In the genomic region with DNA sequence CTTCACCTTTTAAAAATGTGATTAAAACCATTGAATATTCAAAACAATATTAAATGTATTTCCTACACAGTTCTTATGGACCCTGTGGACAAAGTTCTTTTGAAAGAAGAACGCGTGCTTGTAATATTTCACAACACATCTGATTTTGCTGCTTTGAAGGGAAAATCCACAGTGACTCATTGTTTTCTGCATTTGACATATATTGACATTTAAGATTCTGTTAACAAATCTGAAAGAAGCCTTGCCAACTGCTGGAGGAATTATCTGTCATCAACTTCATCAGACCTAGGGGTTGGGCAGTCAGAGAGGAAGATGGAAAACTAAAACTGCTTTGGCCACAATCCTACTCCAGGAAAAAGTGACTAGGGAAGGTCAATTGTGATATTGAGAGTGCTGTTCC, we compare ENCODE assay signal across 16 cellular contexts. TPM values are rescaled to one million over a fixed set of nuclear protein-coding genes. Genes with fewer than 3 reads are reported as not detected.
"Had no signal": no experiment of that assay in that cellular context is flagged by ENCODE, and none has a peak within 500 bp of the region (broad histone marks: within the 10 kb centered on the region; RNA-seq: fewer than 3 reads in every experiment).

No MANE protein-coding gene starts in this region.

- H3K27me3 Mint-ChIP-seq: dendritic cell treated with granulocyte-macrophage colony-stimulating factor and Interleukin-4, amounts not matched to agents 40 ng/mL and 50 ng/mL, for 4 days; effector memory CD8-positive, alpha-beta T cell had no signal

- ATAC-seq: effector memory CD8-positive, alpha-beta T cell; foreskin keratinocyte; left cardiac atrium; mucosa of descending colon; naive thymus-derived CD8-positive, alpha-beta T cell had no signal

- H3K79me2 ChIP-seq: hepatocyte had no signal

- H3K4me1 ChIP-seq: esophagus squamous epithelium, foreskin keratinocyte, right atrium auricular region had no signal

- H3K9me3 ChIP-seq: neutrophil had no signal

- H3K4me1 Mint-ChIP-seq: naive thymus-derived CD8-positive, alpha-beta T cell had no signal

- H3K4me3 Mint-ChIP-seq: dendritic cell treated with granulocyte-macrophage colony-stimulating factor and Interleukin-4, amounts not matched to agents 40 ng/mL and 50 ng/mL, for 4 days; effector memory CD8-positive, alpha-beta T cell; naive thymus-derived CD8-positive, alpha-beta T cell had no signal

- H3K4me3 ChIP-seq: esophagus squamous epithelium, hepatocyte, mucosa of descending colon, right atrium auricular region had no signal

- H3K27me3 ChIP-seq: esophagus squamous epithelium, foreskin keratinocyte, hepatocyte, neutrophil, right atrium auricular region had no signal

- DNase-seq: effector memory CD8-positive, alpha-beta T cell; esophagus squamous epithelium; foreskin keratinocyte; head of caudate nucleus; kidney; left cardiac atrium; mucosa of descending colon; naive thymus-derived CD8-positive, alpha-beta T cell; posterior cingulate gyrus; small intestine; stimulated activated CD4-positive, alpha-beta T cell treated with anti-CD3 and anti-CD28 coated beads, Interleukin-12 subunit alpha, Interleukin-12 subunit beta, amount 100 ng/mL, for 4 hours; stimulated activated naive CD4-positive, alpha-beta T cell had no signal

- H3K27ac Mint-ChIP-seq: dendritic cell treated with granulocyte-macrophage colony-stimulating factor and Interleukin-4, amounts not matched to agents 40 ng/mL and 50 ng/mL, for 4 days; effector memory CD8-positive, alpha-beta T cell; naive thymus-derived CD8-positive, alpha-beta T cell had no signal

- H3K36me3 ChIP-seq: esophagus squamous epithelium, neutrophil, right atrium auricular region had no signal

- H3K27ac ChIP-seq: esophagus squamous epithelium, foreskin keratinocyte, hepatocyte, neutrophil, right atrium auricular region had no signal

- H2AFZ ChIP-seq: hepatocyte had no signal

- H3K4me2 ChIP-seq: hepatocyte had no signal

RNA-seq across cellular contexts. Expression of a gene that starts 56.9 kb away (rescaled TPM):
- total RNA-seq: naive thymus-derived CD8-positive, alpha-beta T cell had no signal
- polyA plus RNA-seq: naive thymus-derived CD8-positive, alpha-beta T cell had no signal
